Comparison of ENCODE assay signal across 1 cellular context in genomic region chr19:15144046-15144646, GRCh38.
TF ChIP-seq lines count a peak whose summit lies in the region.

No MANE protein-coding gene starts in this region.

TF ChIP-seq in H1, 55 proteins besides CTCF, POLR2A, EP300 and RAD21:
- no peak for TF ChIP-seq KDM5A (IDR thresholded peaks at IDR 0.05; ENCODE audit: low read length)
- no peak for TF ChIP-seq EZH2 (IDR thresholded peaks at IDR 0.05; ENCODE audit: low read depth, low read length, severe bottlenecking)
- no peak for TF ChIP-seq NRF1 (IDR thresholded peaks at IDR 0.05; ENCODE audit: low read depth, low read length)
- TF ChIP-seq BCL11A (IDR thresholded peaks at IDR 0.05; ENCODE audit: low read depth in 2 of 2, low read length in 2 of 2): no peak
- TF ChIP-seq HDAC6 (IDR thresholded peaks at IDR 0.05; ENCODE audit: low read depth, low read length): no peak
- no peak for TF ChIP-seq USF2 (IDR thresholded peaks at IDR 0.05; ENCODE audit: low read length)
- no peak for TF ChIP-seq MAFK (IDR thresholded peaks at IDR 0.05; ENCODE audit: low read depth, low read length)
- TF ChIP-seq GABPA (IDR thresholded peaks at IDR 0.05; ENCODE audit: borderline replicate concordance, insufficient read depth, low read length): no peak
- TF ChIP-seq CREB1 (IDR thresholded peaks at IDR 0.05): no peak
- no peak for TF ChIP-seq ASH2L (IDR thresholded peaks at IDR 0.05; ENCODE audit: low read length)
- TF ChIP-seq CBX5 (IDR thresholded peaks at IDR 0.05; ENCODE audit: low read depth, low read length): no peak
- no peak for TF ChIP-seq BRCA1 (IDR thresholded peaks at IDR 0.05; ENCODE audit: low read depth, low read length)
- TF ChIP-seq HDAC2 (IDR thresholded peaks at IDR 0.05; ENCODE audit: borderline replicate concordance in 1 of 2, low read depth in 2 of 2, low read length in 2 of 2): no peak
- TF ChIP-seq POLR2AphosphoS5 (IDR thresholded peaks at IDR 0.05; ENCODE audit: low read depth, low read length): no peak
- no peak for TF ChIP-seq SIX5 (IDR thresholded peaks at IDR 0.05; ENCODE audit: low read depth, low read length)
- no peak for TF ChIP-seq SAP30 (IDR thresholded peaks at IDR 0.05; ENCODE audit: insufficient read depth, insufficient replicate concordance, low read length)
